9 cellular contexts compared by ENCODE assay signal in genomic region chr11:111797145-111797581, GRCh38. TPM values are rescaled to one million over a fixed set of nuclear protein-coding genes. Genes with fewer than 3 reads are reported as not detected.
A peak's percentile ranks its signal among the peaks of the same experiment; 100 is the strongest.
DNase-seq lines count a peak whose midpoint lies in the region; ATAC-seq and TF ChIP-seq lines count a peak whose summit lies in the region.
"Had no signal": no experiment of that assay in that cellular context is flagged by ENCODE, and none has a peak within 500 bp of the region (broad histone marks: within the 10 kb centered on the region; RNA-seq: fewer than 3 reads in every experiment).

No MANE protein-coding gene starts in this region.

- H3K36me3 ChIP-seq in DOHH2 (ENCODE audit: control insufficient read depth, low read length): peaks cover 48% of the 10 kb centered on the region

- no peak overlapping the region for H3K4me3 ChIP-seq in DOHH2 (ENCODE audit: low read length)

- DNase-seq in HFFc6 (peak; percentile 25), NOMO-1 treated with DMSO at 0.1 percent for 48 hours (lab: John Stamatoyannopoulos, UW; ENCODE audit: unreplicated experiment) (peak; percentile 89), foreskin keratinocyte (peak; percentile 78 to 88), SHP77 (lab: John Stamatoyannopoulos, UW) (no peak)
- DNase-seq in activated CD4-positive, alpha-beta T cell treated with anti-CD3 and anti-CD28 coated beads, Interleukin-2, amount 10 ng/mL, durations not matched to agents 24 days and 14 days: no peak

- H3K4me1 ChIP-seq in DOHH2 (ENCODE audit: control insufficient read depth, low read length) (peaks cover 18% of the 10 kb centered on the region), foreskin keratinocyte (peaks cover 7% of the 10 kb centered on the region)

- intact Hi-C loops in activated CD4-positive, alpha-beta T cell treated with anti-CD3 and anti-CD28 coated beads, Interleukin-2, amount 10 ng/mL, durations not matched to agents 24 days and 14 days (cut with micrococcal nuclease): no loop called here

- H3K27ac ChIP-seq in DOHH2 (ENCODE audit: low read depth, low read length) (no peak overlapping the region), foreskin keratinocyte (peak overlapping the region; percentile 23)
- H3K27ac ChIP-seq: VCaP had no signal

- H3K4me2 ChIP-seq in DOHH2 (ENCODE audit: low read length): peak overlapping the region; percentile 26

- TF ChIP-seq CTCF in DOHH2 (IDR thresholded peaks at IDR 0.05; ENCODE audit: low read depth, low read length, poor library complexity, severe bottlenecking) (no peak), HFFc6 (IDR thresholded peaks at IDR 0.05) (no peak), foreskin keratinocyte (conservative IDR thresholded peaks at IDR 0.05) (no peak)

- H3F3A ChIP-seq in DOHH2 (ENCODE audit: control insufficient read depth, insufficient read depth): peaks cover 4% of the 10 kb centered on the region; the same call in 1 of the 2 replicates

- no peaks in the 10 kb centered on the region for H3K27me3 ChIP-seq in DOHH2 (ENCODE audit: control insufficient read depth, low read length)
- H3K27me3 ChIP-seq in foreskin keratinocyte: no peaks in the 10 kb centered on the region

- peaks cover 5% of the 10 kb centered on the region for H3K9me3 Mint-ChIP-seq in HFFc6
- H3K9me3 Mint-ChIP-seq in activated CD4-positive, alpha-beta T cell treated with anti-CD3 and anti-CD28 coated beads, Interleukin-2, amount 10 ng/mL, durations not matched to agents 24 days and 14 days: peaks cover 4% of the 10 kb centered on the region

- H3K27ac Mint-ChIP-seq in HFFc6: peak overlapping the region; percentile 73
- H3K27ac Mint-ChIP-seq in activated CD4-positive, alpha-beta T cell treated with anti-CD3 and anti-CD28 coated beads, Interleukin-2, amount 10 ng/mL, durations not matched to agents 24 days and 14 days: no peak overlapping the region

- no peaks in the 10 kb centered on the region; the same call in 1 of the 2 replicates for H3K27me3 Mint-ChIP-seq in HFFc6 (ENCODE audit: insufficient read depth)
- no peaks in the 10 kb centered on the region for H3K27me3 Mint-ChIP-seq in activated CD4-positive, alpha-beta T cell treated with anti-CD3 and anti-CD28 coated beads, Interleukin-2, amount 10 ng/mL, durations not matched to agents 24 days and 14 days

- H3K4me3 Mint-ChIP-seq in HFFc6: no peak overlapping the region
- no peak overlapping the region for H3K4me3 Mint-ChIP-seq in activated CD4-positive, alpha-beta T cell treated with anti-CD3 and anti-CD28 coated beads, Interleukin-2, amount 10 ng/mL, durations not matched to agents 24 days and 14 days

- H3K4me1 Mint-ChIP-seq in HFFc6 (ENCODE audit: low read depth): peaks cover 76% of the 10 kb centered on the region
- H3K4me1 Mint-ChIP-seq in activated CD4-positive, alpha-beta T cell treated with anti-CD3 and anti-CD28 coated beads, Interleukin-2, amount 10 ng/mL, durations not matched to agents 24 days and 14 days: peaks cover 10% of the 10 kb centered on the region

- H3K79me2 ChIP-seq in DOHH2 (ENCODE audit: control insufficient read depth, low read length): no peaks in the 10 kb centered on the region

- ATAC-seq in foreskin keratinocyte: peak; percentile 18
- no peak for ATAC-seq in GM19324 (IDR thresholded peaks at IDR 0.05; ENCODE audit: low FRiP score, unreplicated experiment)
- no peak for ATAC-seq in HG02763 (IDR thresholded peaks at IDR 0.05; ENCODE audit: unreplicated experiment)

- H4K20me1 ChIP-seq in DOHH2 (ENCODE audit: control insufficient read depth, insufficient read depth, low read depth, low read length): no peaks in the 10 kb centered on the region

- peaks cover 11% of the 10 kb centered on the region for H3K9me3 ChIP-seq in DOHH2 (ENCODE audit: control insufficient read depth, insufficient read depth, low read length)

- H3K9me2 ChIP-seq in DOHH2 (replicated peaks; ENCODE audit: control insufficient read depth, low read length): no peaks in the 10 kb centered on the region

- peaks cover 45% of the 10 kb centered on the region for H3K36me3 Mint-ChIP-seq in HFFc6 (ENCODE audit: low read depth)
- H3K36me3 Mint-ChIP-seq in activated CD4-positive, alpha-beta T cell treated with anti-CD3 and anti-CD28 coated beads, Interleukin-2, amount 10 ng/mL, durations not matched to agents 24 days and 14 days (ENCODE audit: low read depth): peaks cover 36% of the 10 kb centered on the region

RNA-seq across cellular contexts. Expression of gene PPP2R1B, which starts 31.0 kb away (rescaled TPM):
- total RNA-seq in HFFc6 (2021; fragmentation: NEBNext Ultra II Directional; extraction: Animal tissue kit (Norgen Biotek cat#: 25700)): 10 to 100 TPM; 41.6 to 50.9 (median 44.3) TPM
- total RNA-seq in foreskin keratinocyte: 30.4 and 32.9 TPM in 2 replicates
- polyA plus RNA-seq in foreskin keratinocyte: 11.5 and 13.1 TPM in 2 replicates
- total RNA-seq in activated CD4-positive, alpha-beta T cell treated with anti-CD3 and anti-CD28 coated beads, Interleukin-2, amount 10 ng/mL, durations not matched to agents 24 days and 14 days: 63.2 and 63.6 TPM in 2 replicates

Comparison
In these comparisons a context has a peak if more than half of its experiments do, and no peak if none do; other contexts are left out.
1. DNase-seq: peak in HFFc6 (single experiment), NOMO-1 treated with DMSO at 0.1 percent for 48 hours (single experiment) and foreskin keratinocyte (2 of 2); none in SHP77 (0 of 2) and activated CD4-positive, alpha-beta T cell treated with anti-CD3 and anti-CD28 coated beads, Interleukin-2, amount 10 ng/mL, durations not matched to agents 24 days and 14 days (single experiment).